15 cellular contexts compared by ENCODE assay signal in the genomic region with DNA sequence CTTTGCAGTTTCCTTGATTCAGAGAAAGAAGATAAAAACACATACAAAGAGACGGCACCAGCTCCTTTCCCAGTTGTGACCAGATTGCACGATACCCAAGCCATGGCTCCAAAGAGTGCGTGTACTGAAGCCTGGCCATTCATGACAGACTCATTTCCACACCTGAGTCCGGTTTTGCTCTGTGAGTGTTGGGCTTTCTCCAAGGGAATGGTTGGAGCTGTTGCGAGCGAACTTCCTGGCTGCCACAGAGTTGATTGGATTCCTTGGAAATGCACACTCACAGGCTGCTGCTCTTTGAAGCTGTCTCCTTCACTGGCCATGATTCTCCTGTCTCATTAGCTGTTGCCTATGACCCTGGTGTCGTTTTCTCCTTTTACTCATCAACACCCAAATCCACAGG. TPM values are rescaled to one million over a fixed set of nuclear protein-coding genes. Genes with fewer than 3 reads are reported as not detected.
DNase-seq lines count a peak whose midpoint lies in the region; ATAC-seq and TF ChIP-seq lines count a peak whose summit lies in the region.
"Had no signal": no experiment of that assay in that cellular context is flagged by ENCODE, and none has a peak within 500 bp of the region (broad histone marks: within the 10 kb centered on the region; RNA-seq: fewer than 3 reads in every experiment).

No MANE protein-coding gene starts in this region.

- H3K27ac ChIP-seq in GM23248 (no peak overlapping the region), fibroblast of lung (ENCODE audit: insufficient read depth, low read length) (no peak overlapping the region), osteoblast (ENCODE audit: low read depth, low read length) (no peak overlapping the region)
- H3K27ac ChIP-seq: Peyer's patch had no signal

- H4K20me1 ChIP-seq in GM23248 (ENCODE audit: insufficient read depth) = no peaks in the 10 kb centered on the region
- H4K20me1 ChIP-seq in fibroblast of lung (ENCODE audit: control insufficient read depth, extremely low read depth, insufficient read depth, low read length) = no peaks in the 10 kb centered on the region
- H4K20me1 ChIP-seq in osteoblast (ENCODE audit: insufficient read depth, low read length) = no peaks in the 10 kb centered on the region

- no peaks in the 10 kb centered on the region for H3K79me2 ChIP-seq in GM23248 (ENCODE audit: insufficient read depth)
- no peaks in the 10 kb centered on the region for H3K79me2 ChIP-seq in fibroblast of lung (ENCODE audit: control insufficient read depth, insufficient read depth, low read length)
- no peaks in the 10 kb centered on the region for H3K79me2 ChIP-seq in osteoblast (ENCODE audit: insufficient read depth, low read length)

- H3K9me2 ChIP-seq in GM23248 (ENCODE audit: insufficient read depth) = no peaks in the 10 kb centered on the region

- H2AFZ ChIP-seq in GM23248 = peak overlapping the region; percentile 66
- H2AFZ ChIP-seq in fibroblast of lung (ENCODE audit: low read length) = peak overlapping the region; percentile 55
- peak overlapping the region; percentile 96 for H2AFZ ChIP-seq in osteoblast (ENCODE audit: low read length)

- WGBS in GM23248 (ENCODE audit: low coverage in 1 of 2, low lambda C conversion rate in 2 of 2, missing lambda C conversion rate in 2 of 2), 2 experiments = 49 to 59% methylated on average over 7 of the region's 7 CpGs

- peak; percentile 60 for ATAC-seq in SK-N-SH treated with all-trans-retinoic acid at 6 μM for 48 hours

- H3K36me3 ChIP-seq in GM23248 (ENCODE audit: low read depth) (no peaks in the 10 kb centered on the region), fibroblast of lung (ENCODE audit: control insufficient read depth, insufficient read depth, low read length) (no peaks in the 10 kb centered on the region), osteoblast (ENCODE audit: insufficient read depth, low read length) (no peaks in the 10 kb centered on the region)
- H3K36me3 ChIP-seq: Peyer's patch had no signal

- H3K9ac ChIP-seq in GM23248 (no peak overlapping the region), fibroblast of lung (ENCODE audit: insufficient read depth, low read length) (no peak overlapping the region)

- no peaks in the 10 kb centered on the region for H3K27me3 ChIP-seq in GM23248 (replicated peaks; ENCODE audit: insufficient read depth)
- H3K27me3 ChIP-seq in fibroblast of lung (ENCODE audit: control insufficient read depth, insufficient read depth, low read length) = no peaks in the 10 kb centered on the region
- no peaks in the 10 kb centered on the region for H3K27me3 ChIP-seq in osteoblast (ENCODE audit: insufficient read depth, low read length)

- H3K9me3 ChIP-seq in GM23248 (ENCODE audit: low read depth) (no peaks in the 10 kb centered on the region), fibroblast of lung (ENCODE audit: control insufficient read depth, insufficient read depth, low read depth, low read length) (no peaks in the 10 kb centered on the region), osteoblast (ENCODE audit: low read depth, low read length) (no peaks in the 10 kb centered on the region)
- H3K9me3 ChIP-seq: Peyer's patch had no signal

- peak; percentile 20 for DNase-seq in GM23248
- peak in 1 of 2 donors; percentile 17 for DNase-seq in fibroblast of lung (ENCODE audit: low read depth in 2 of 2)
- DNase-seq in osteoblast (ENCODE audit: insufficient read length, low spot score, missing footprints) = no peak
- no peak for DNase-seq in NCI-H1930 (lab: John Stamatoyannopoulos, UW)
- no peak for DNase-seq in putamen (ENCODE audit: low spot score)
- no peak for DNase-seq in SHP77 treated with DMSO at 0.1 percent for 48 hours (lab: John Stamatoyannopoulos, UW)
- no peak for DNase-seq in activated naive CD4-positive, alpha-beta T cell treated with Interleukin-2 at 50 U/mL for 16 hours
- DNase-seq: activated CD8-positive, alpha-beta T cell treated with anti-CD3 and anti-CD28 coated beads for 36 hours; activated naive CD8-positive, alpha-beta T cell treated with anti-CD3 and anti-CD28 coated beads, Interleukin-2, amount 10 ng/mL, durations not matched to agents 7 days and 5 days; CD4-positive, alpha-beta T cell; NCI-H1105; NCI-H226; Peyer's patch; T1000 had no signal

- H3K4me3 ChIP-seq in GM23248 (peak overlapping the region; percentile 19), fibroblast of lung (replicated peaks in 1 of 4; ENCODE audit: control extremely low read depth in 1 of 4, insufficient read depth in 1 of 4, low read depth in 3 of 4, low read length in 4 of 4) (peak overlapping the region in 1 of 4 experiments; percentile 21), osteoblast (ENCODE audit: insufficient read depth, low read length) (peak overlapping the region; percentile 71)
- H3K4me3 ChIP-seq: Peyer's patch had no signal

- in situ Hi-C loops in GM23248 (cut with MboI) = no loop called here

- TF ChIP-seq CTCF in fibroblast of lung (conservative IDR thresholded peaks at IDR 0.05 in 1 of 2, IDR thresholded peaks at IDR 0.05 in 1 of 2; ENCODE audit: low read depth in 1 of 2, low read length in 2 of 2) (no peak), osteoblast (IDR thresholded peaks at IDR 0.05; ENCODE audit: extremely low read depth, low read depth, low read length) (no peak)

- H3K4me1 ChIP-seq in GM23248 (ENCODE audit: insufficient read depth) (peaks cover 13% of the 10 kb centered on the region), fibroblast of lung (ENCODE audit: control insufficient read depth, extremely low read depth, insufficient read depth, low read length) (no peaks in the 10 kb centered on the region), osteoblast (ENCODE audit: insufficient read depth, low read length) (peaks cover 15% of the 10 kb centered on the region)
- H3K4me1 ChIP-seq: Peyer's patch had no signal

- no peaks in the 10 kb centered on the region; the same call in 1 of the 2 replicates for H3F3A ChIP-seq in GM23248 (ENCODE audit: insufficient read depth)

- H3K4me2 ChIP-seq in GM23248 (ENCODE audit: unreplicated experiment) = peak overlapping the region; percentile 46
- peak overlapping the region; percentile 47 for H3K4me2 ChIP-seq in fibroblast of lung (ENCODE audit: extremely low read depth, insufficient read depth, low read length)
- H3K4me2 ChIP-seq in osteoblast (ENCODE audit: insufficient read depth, low read length) = peak overlapping the region; percentile 92

TF ChIP-seq in SK-N-SH treated with all-trans-retinoic acid at 6 μM for 48 hours, 23 proteins besides CTCF, POLR2A, EP300 and RAD21:
- TF ChIP-seq TCF4 (CRISPR knock-in tag; IDR thresholded peaks at IDR 0.05; ENCODE audit: borderline replicate concordance) (no peak), ZFP3 (CRISPR knock-in tag; IDR thresholded peaks at IDR 0.05) (no peak), SNAI2 (CRISPR knock-in tag; IDR thresholded peaks at IDR 0.05) (no peak), BACH2 (CRISPR knock-in tag; IDR thresholded peaks at IDR 0.05; ENCODE audit: borderline replicate concordance) (no peak)
- TF ChIP-seq, protein P1, sequence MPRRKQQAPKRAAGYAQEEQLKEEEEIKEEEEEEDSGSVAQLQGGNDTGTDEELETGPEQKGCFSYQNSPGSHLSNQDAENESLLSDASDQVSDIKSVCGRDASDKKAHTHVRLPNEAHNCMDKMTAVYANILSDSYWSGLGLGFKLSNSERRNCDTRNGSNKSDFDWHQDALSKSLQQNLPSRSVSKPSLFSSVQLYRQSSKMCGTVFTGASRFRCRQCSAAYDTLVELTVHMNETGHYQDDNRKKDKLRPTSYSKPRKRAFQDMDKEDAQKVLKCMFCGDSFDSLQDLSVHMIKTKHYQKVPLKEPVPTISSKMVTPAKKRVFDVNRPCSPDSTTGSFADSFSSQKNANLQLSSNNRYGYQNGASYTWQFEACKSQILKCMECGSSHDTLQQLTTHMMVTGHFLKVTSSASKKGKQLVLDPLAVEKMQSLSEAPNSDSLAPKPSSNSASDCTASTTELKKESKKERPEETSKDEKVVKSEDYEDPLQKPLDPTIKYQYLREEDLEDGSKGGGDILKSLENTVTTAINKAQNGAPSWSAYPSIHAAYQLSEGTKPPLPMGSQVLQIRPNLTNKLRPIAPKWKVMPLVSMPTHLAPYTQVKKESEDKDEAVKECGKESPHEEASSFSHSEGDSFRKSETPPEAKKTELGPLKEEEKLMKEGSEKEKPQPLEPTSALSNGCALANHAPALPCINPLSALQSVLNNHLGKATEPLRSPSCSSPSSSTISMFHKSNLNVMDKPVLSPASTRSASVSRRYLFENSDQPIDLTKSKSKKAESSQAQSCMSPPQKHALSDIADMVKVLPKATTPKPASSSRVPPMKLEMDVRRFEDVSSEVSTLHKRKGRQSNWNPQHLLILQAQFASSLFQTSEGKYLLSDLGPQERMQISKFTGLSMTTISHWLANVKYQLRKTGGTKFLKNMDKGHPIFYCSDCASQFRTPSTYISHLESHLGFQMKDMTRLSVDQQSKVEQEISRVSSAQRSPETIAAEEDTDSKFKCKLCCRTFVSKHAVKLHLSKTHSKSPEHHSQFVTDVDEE (CRISPR knock-in tag; IDR thresholded peaks at IDR 0.05) = no peak
- TF ChIP-seq, protein P2, sequence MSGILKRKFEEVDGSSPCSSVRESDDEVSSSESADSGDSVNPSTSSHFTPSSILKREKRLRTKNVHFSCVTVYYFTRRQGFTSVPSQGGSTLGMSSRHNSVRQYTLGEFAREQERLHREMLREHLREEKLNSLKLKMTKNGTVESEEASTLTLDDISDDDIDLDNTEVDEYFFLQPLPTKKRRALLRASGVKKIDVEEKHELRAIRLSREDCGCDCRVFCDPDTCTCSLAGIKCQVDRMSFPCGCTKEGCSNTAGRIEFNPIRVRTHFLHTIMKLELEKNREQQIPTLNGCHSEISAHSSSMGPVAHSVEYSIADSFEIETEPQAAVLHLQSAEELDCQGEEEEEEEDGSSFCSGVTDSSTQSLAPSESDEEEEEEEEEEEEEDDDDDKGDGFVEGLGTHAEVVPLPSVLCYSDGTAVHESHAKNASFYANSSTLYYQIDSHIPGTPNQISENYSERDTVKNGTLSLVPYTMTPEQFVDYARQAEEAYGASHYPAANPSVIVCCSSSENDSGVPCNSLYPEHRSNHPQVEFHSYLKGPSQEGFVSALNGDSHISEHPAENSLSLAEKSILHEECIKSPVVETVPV (CRISPR knock-in tag; IDR thresholded peaks at IDR 0.05) = no peak

RNA-seq across cellular contexts. Expression of a gene that starts 44.0 kb away (rescaled TPM):
- total RNA-seq in GM23248 (2014; rRNA removed; shearing (Covaris generic)) = 3.5 and 7.1 TPM in 2 replicates
- polyA plus RNA-seq in GM23248 (2016; fragmentation: Nextera tagmentation; extraction: Ambion mirVana) (5.0 and 5.2 TPM in 2 replicates), fibroblast of lung (1.5 and 3.6 TPM in 2 replicates)
- total RNA-seq in fibroblast of lung (7.4 and 8.4 TPM in 2 replicates), osteoblast (9.4 and 10.6 TPM in 2 replicates)
- polyA plus RNA-seq in fibroblast of lung (2012) = 2.0 and 3.3 TPM in 2 replicates
- 1.1 TPM in 1 of 2 replicates, not detected in the other for polyA minus RNA-seq in fibroblast of lung (ENCODE audit: low replicate concordance)
